In the genomic region with DNA sequence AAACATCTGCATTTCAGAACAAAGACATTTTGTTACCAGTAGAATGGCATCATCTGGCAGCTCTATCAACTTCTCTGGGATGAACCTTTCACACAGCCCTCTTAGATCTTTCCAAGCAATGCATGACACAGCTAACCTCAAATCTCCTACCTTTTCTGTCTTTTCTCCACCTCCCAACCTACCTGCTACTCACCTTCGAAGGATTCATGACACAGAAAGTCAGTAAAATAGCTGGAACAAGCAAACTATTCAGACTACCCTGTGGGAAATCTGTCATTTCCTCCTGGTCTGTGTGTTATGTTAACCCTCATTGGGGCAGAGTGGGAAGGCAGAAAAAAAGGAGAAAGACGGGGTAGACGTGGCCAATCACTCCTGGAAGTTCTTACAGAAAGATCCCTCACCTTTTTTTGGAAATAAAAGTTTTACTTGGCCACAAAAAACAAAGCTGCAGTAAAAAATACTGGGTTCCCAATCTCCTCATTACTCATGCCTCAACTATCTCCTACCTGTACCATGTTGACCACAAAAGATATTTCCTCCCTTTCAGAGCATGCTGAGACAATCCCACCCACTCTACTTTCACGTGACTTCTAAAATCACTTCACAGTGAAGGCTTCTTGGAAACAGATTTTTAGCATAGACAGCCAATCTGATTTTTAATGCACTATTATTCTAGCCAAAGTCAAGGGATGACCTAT, we compare ENCODE assay signal across 26 cellular contexts.
DNase-seq lines count a peak whose midpoint lies in the region; ATAC-seq, FAIRE-seq and TF ChIP-seq lines count a peak whose summit lies in the region.
"Had no signal": no experiment of that assay in that cellular context is flagged by ENCODE, and none has a peak within 500 bp of the region (broad histone marks: within the 10 kb centered on the region; RNA-seq: fewer than 3 reads in every experiment).

No MANE protein-coding gene starts in this region.

- no peak overlapping the region for H2AK5ac ChIP-seq in mesendoderm (ENCODE audit: low read length)

- H3K27me3 Mint-ChIP-seq in GM23338 (ENCODE audit: insufficient read depth, low read depth, poor library complexity) (no peaks in the 10 kb centered on the region), astrocyte (ENCODE audit: low read depth, unreplicated experiment) (no peaks in the 10 kb centered on the region)

- WGBS in mesendoderm (ENCODE audit: extremely low coverage, insufficient coverage, low lambda C conversion rate) = no CpG with 5 or more reads among the region's 4 CpGs

- H3K27ac ChIP-seq in GM23338 (ENCODE audit: low read depth) (no peak overlapping the region), astrocyte (ENCODE audit: low read depth, low read length) (no peak overlapping the region), mesendoderm (ENCODE audit: low read depth, low read length) (no peak overlapping the region), MM.1S (ENCODE audit: low read length) (no peak overlapping the region)
- H3K27ac ChIP-seq: BLaER1, esophagus muscularis mucosa, heart right ventricle, spleen had no signal

- H2BK15ac ChIP-seq in mesendoderm (replicated peaks; ENCODE audit: low read depth) = no peak overlapping the region

- ATAC-seq in GM23338 (no peak), GM19351 (IDR thresholded peaks at IDR 0.05; ENCODE audit: unreplicated experiment) (no peak), GM18519 (IDR thresholded peaks at IDR 0.05; ENCODE audit: low FRiP score, unreplicated experiment) (no peak), HG03095 (IDR thresholded peaks at IDR 0.05; ENCODE audit: unreplicated experiment) (no peak)
- ATAC-seq: effector memory CD8-positive, alpha-beta T cell; heart right ventricle; left cardiac atrium; Panc1; right cardiac atrium had no signal

- no peak overlapping the region for H3K4ac ChIP-seq in mesendoderm (ENCODE audit: low read depth, low read length)

- H2AFZ ChIP-seq in GM23338 = no peak overlapping the region
- H2AFZ ChIP-seq in astrocyte (ENCODE audit: low read depth, low read length) = no peak overlapping the region
- no peak overlapping the region for H2AFZ ChIP-seq in MM.1S (ENCODE audit: low read length)

- H2BK120ac ChIP-seq in mesendoderm (ENCODE audit: low read depth, low read length) = peak overlapping the region; percentile 74

- no peak overlapping the region for H3K4me3 ChIP-seq in GM23338
- H3K4me3 ChIP-seq in astrocyte (ENCODE audit: insufficient read depth, low read depth, low read length) = no peak overlapping the region
- no peak overlapping the region for H3K4me3 ChIP-seq in mesendoderm (ENCODE audit: low read length)
- no peak overlapping the region for H3K4me3 ChIP-seq in MM.1S (ENCODE audit: low read length)
- H3K4me3 ChIP-seq: BLaER1, esophagus muscularis mucosa, heart right ventricle, spleen had no signal

- H3F3A ChIP-seq in GM23338 (replicated peaks; ENCODE audit: low read depth) (no peaks in the 10 kb centered on the region), MM.1S (ENCODE audit: insufficient read depth, low read length) (no peaks in the 10 kb centered on the region)

- peaks cover 3% of the 10 kb centered on the region; the same call in 1 of the 2 replicates for H3K9me2 ChIP-seq in GM23338 (ENCODE audit: insufficient read depth)
- no peaks in the 10 kb centered on the region for H3K9me2 ChIP-seq in MM.1S (replicated peaks; ENCODE audit: insufficient read depth, low read length)

- H3K9me3 ChIP-seq in astrocyte (ENCODE audit: insufficient read depth, low read depth, low read length) = no peaks in the 10 kb centered on the region
- no peaks in the 10 kb centered on the region for H3K9me3 ChIP-seq in MM.1S (replicated peaks; ENCODE audit: insufficient read depth, low read length)
- H3K9me3 ChIP-seq: BLaER1, esophagus muscularis mucosa, heart right ventricle, spleen had no signal

- no peaks in the 10 kb centered on the region for H3K36me3 ChIP-seq in GM23338 (ENCODE audit: insufficient read depth)
- H3K36me3 ChIP-seq in astrocyte (ENCODE audit: insufficient read depth, low read length) = no peaks in the 10 kb centered on the region
- no peaks in the 10 kb centered on the region for H3K36me3 ChIP-seq in mesendoderm (ENCODE audit: control insufficient read depth, insufficient read depth, low read length)
- H3K36me3 ChIP-seq in MM.1S (replicated peaks; ENCODE audit: insufficient read depth, low read length) = no peaks in the 10 kb centered on the region
- H3K36me3 ChIP-seq: BLaER1, esophagus muscularis mucosa, heart right ventricle, spleen had no signal

- H4K5ac ChIP-seq in mesendoderm (ENCODE audit: low read length) = no peak overlapping the region

- H2BK5ac ChIP-seq in mesendoderm (ENCODE audit: low read length) = no peak overlapping the region

- H3K56ac ChIP-seq in mesendoderm (ENCODE audit: low read length) = no peak overlapping the region

- FAIRE-seq in astrocyte (lab: Jason Lieb, UNC) = no peak

- no peaks in the 10 kb centered on the region for H3K79me1 ChIP-seq in mesendoderm (ENCODE audit: low read length)

- peaks cover 5% of the 10 kb centered on the region; the same call in 2 of the 3 replicates for H3K4me1 Mint-ChIP-seq in GM23338
- peaks cover 20% of the 10 kb centered on the region for H3K4me1 Mint-ChIP-seq in astrocyte (ENCODE audit: low read depth, unreplicated experiment)

- H3K18ac ChIP-seq in mesendoderm (ENCODE audit: low read length) = peak overlapping the region; percentile 45

- H3K79me2 ChIP-seq in GM23338 (replicated peaks; ENCODE audit: insufficient read depth) = no peaks in the 10 kb centered on the region
- H3K79me2 ChIP-seq in astrocyte (ENCODE audit: insufficient read depth, low read length) = no peaks in the 10 kb centered on the region
- H3K79me2 ChIP-seq in mesendoderm (ENCODE audit: control insufficient read depth, insufficient read depth, low read length) = no peaks in the 10 kb centered on the region
- no peaks in the 10 kb centered on the region for H3K79me2 ChIP-seq in MM.1S (ENCODE audit: low read length)

- H4K20me1 ChIP-seq in GM23338 (replicated peaks; ENCODE audit: insufficient read depth) (no peaks in the 10 kb centered on the region), astrocyte (ENCODE audit: insufficient read depth, low read length) (no peaks in the 10 kb centered on the region), MM.1S (ENCODE audit: insufficient read depth, low read length) (no peaks in the 10 kb centered on the region)
- H4K20me1 ChIP-seq: BLaER1 had no signal

- H3K27me3 ChIP-seq in GM23338 (ENCODE audit: insufficient read depth) (no peaks in the 10 kb centered on the region), astrocyte (ENCODE audit: insufficient read depth, low read length) (no peaks in the 10 kb centered on the region), mesendoderm (ENCODE audit: insufficient read depth, low read length, poor library complexity) (no peaks in the 10 kb centered on the region), MM.1S (replicated peaks; ENCODE audit: insufficient read depth, low read length) (no peaks in the 10 kb centered on the region)
- H3K27me3 ChIP-seq: BLaER1, esophagus muscularis mucosa, heart right ventricle, spleen had no signal

- H3K4me3 Mint-ChIP-seq in GM23338 (no peak overlapping the region), astrocyte (ENCODE audit: unreplicated experiment) (no peak overlapping the region)
- H3K4me3 Mint-ChIP-seq: effector memory CD8-positive, alpha-beta T cell had no signal

- H3K23ac ChIP-seq in mesendoderm (ENCODE audit: low read length) = no peak overlapping the region

- no peaks in the 10 kb centered on the region for H3K36me3 Mint-ChIP-seq in GM23338 (ENCODE audit: low read depth)
- peaks cover 20% of the 10 kb centered on the region for H3K36me3 Mint-ChIP-seq in astrocyte (ENCODE audit: low read depth, unreplicated experiment)

- TF ChIP-seq CTCF in GM23338 (conservative IDR thresholded peaks at IDR 0.05; ENCODE audit: low read depth in 2 of 2) = no peak
- TF ChIP-seq CTCF in astrocyte (IDR thresholded peaks at IDR 0.05; ENCODE audit: insufficient read depth, low read depth, low read length) = no peak
- no peak for TF ChIP-seq CTCF in MM.1S (IDR thresholded peaks at IDR 0.05; ENCODE audit: low read length)

- H3K4me1 ChIP-seq in GM23338 (ENCODE audit: insufficient read depth) (no peaks in the 10 kb centered on the region), astrocyte (ENCODE audit: insufficient read depth, low read length) (peaks cover 4% of the 10 kb centered on the region), mesendoderm (ENCODE audit: control insufficient read depth, low read depth, low read length) (peaks cover 5% of the 10 kb centered on the region), MM.1S (ENCODE audit: low read length) (no peaks in the 10 kb centered on the region)
- H3K4me1 ChIP-seq: BLaER1, esophagus muscularis mucosa, heart right ventricle, spleen had no signal

- no peaks in the 10 kb centered on the region for H3K9me3 Mint-ChIP-seq in GM23338
- H3K9me3 Mint-ChIP-seq in astrocyte (ENCODE audit: unreplicated experiment) = no peaks in the 10 kb centered on the region
- H3K9me3 Mint-ChIP-seq: effector memory CD8-positive, alpha-beta T cell had no signal

- H3K4me2 ChIP-seq in GM23338 (no peak overlapping the region), astrocyte (ENCODE audit: low read length) (peak overlapping the region; percentile 22), mesendoderm (ENCODE audit: low read length) (no peak overlapping the region), MM.1S (ENCODE audit: low read depth, low read length) (no peak overlapping the region)
- H3K4me2 ChIP-seq: BLaER1 had no signal

- no peak overlapping the region for H4K8ac ChIP-seq in mesendoderm (ENCODE audit: low read depth, low read length)

- H3K27ac Mint-ChIP-seq in GM23338 = peak overlapping the region; percentile 24; the same call in 1 of the 2 replicates
- H3K27ac Mint-ChIP-seq in astrocyte (ENCODE audit: unreplicated experiment) = peak overlapping the region; percentile 58
- H3K27ac Mint-ChIP-seq: effector memory CD8-positive, alpha-beta T cell had no signal

- H3K9ac ChIP-seq in astrocyte (ENCODE audit: low read length) = no peak overlapping the region
- no peak overlapping the region for H3K9ac ChIP-seq in mesendoderm (ENCODE audit: low read length)
- no peak overlapping the region for H3K9ac ChIP-seq in MM.1S (ENCODE audit: low read length)
- H3K9ac ChIP-seq: BLaER1 had no signal

- no peak for DNase-seq in GM23338 (ENCODE audit: low spot score)
- peak; percentile 50 for DNase-seq in HT1080 (ENCODE audit: low read depth)
- DNase-seq in astrocyte (ENCODE audit: low read depth) = no peak
- DNase-seq in mesendoderm = no peak
- DNase-seq in MM.1S = no peak
- DNase-seq: activated CD8-positive, alpha-beta memory T cell treated with anti-CD3 and anti-CD28 coated beads, Interleukin-2, amount 50 U/mL, for 4 hours; activated gamma-delta T cell treated with Interleukin-2 at 50 U/mL for 16 hours; amygdala; caudate nucleus; cortex of kidney; effector memory CD8-positive, alpha-beta T cell; foreskin melanocyte; heart right ventricle; left cardiac atrium; NCI-H1694 treated with DMSO at 0.1 percent for 48 hours; right cardiac atrium; SIG-M5; spleen; SW 1271; T1000 had no signal

TF ChIP-seq in GM23338, 12 proteins besides CTCF, POLR2A, EP300 and RAD21 (continues in another document):
- no peak for TF ChIP-seq STAT1 (IDR thresholded peaks at IDR 0.05; ENCODE audit: unreplicated experiment)
- no peak for TF ChIP-seq CREB1 (CRISPR knock-in tag; IDR thresholded peaks at IDR 0.05; ENCODE audit: low read depth)
- TF ChIP-seq POLR2AphosphoS5 (IDR thresholded peaks at IDR 0.05; ENCODE audit: low read depth) = no peak
- TF ChIP-seq EZH2 (IDR thresholded peaks at IDR 0.05; ENCODE audit: low read depth, unreplicated experiment) = no peak
- TF ChIP-seq ZNF114 (CRISPR knock-in tag; IDR thresholded peaks at IDR 0.05) = no peak
